8 cellular contexts compared by ENCODE assay signal in genomic region chr4:133324491-133324890, GRCh38.
"Had no signal": no experiment of that assay in that cellular context is flagged by ENCODE, and none has a peak within 500 bp of the region (broad histone marks: within the 10 kb centered on the region; RNA-seq: fewer than 3 reads in every experiment).

No MANE protein-coding gene starts in this region.

- H3K4me2 ChIP-seq: GM23338 had no signal

- H3K4me3 ChIP-seq: GM23248, GM23338, HAP-1 had no signal

- H3K36me3 ChIP-seq: HAP-1 had no signal

- DNase-seq: GM23248, GOT3, H7, H9, HCEC 1CT, HFFc6 had no signal

- H3K9me3 ChIP-seq: HAP-1 had no signal

- H3K27ac ChIP-seq: GM23248 had no signal

- H2AFZ ChIP-seq: GM23248, GM23338 had no signal

- H3K9ac ChIP-seq: GM23248 had no signal
